8 cellular contexts compared by ENCODE assay signal in genomic region chr2:143161982-143162837, GRCh38. TPM values are rescaled to one million over a fixed set of nuclear protein-coding genes. Genes with fewer than 3 reads are reported as not detected.
DNase-seq lines count a peak whose midpoint lies in the region; ATAC-seq and TF ChIP-seq lines count a peak whose summit lies in the region.

No MANE protein-coding gene starts in this region.

- no peak for TF ChIP-seq POLR2A in heart left ventricle (IDR thresholded peaks at IDR 0.05)
- TF ChIP-seq POLR2A in suprapubic skin (IDR thresholded peaks at IDR 0.05) = no peak

- intact Hi-C loops in heart left ventricle (cut with DNase I) = no loop called here
- intact Hi-C loops in Right ventricle myocardium superior (cut with DNase I) = no loop called here
- intact Hi-C loops in dorsolateral prefrontal cortex (cut with DNase I) = loop anchor here in 1 of 2 donors (10.0 kb wide), 1 partner anchor 63 kb away; no protein-coding TSS in a partner anchor
- intact Hi-C loops in naive thymus-derived CD4-positive, alpha-beta T cell (cut with micrococcal nuclease) = loop anchor here (1.0 to 5.0 kb wide), 11 partner anchors 15 to 128 kb away; partner anchors contain the start of gene ARHGAP15 (in 2 of the 2)

- no peak for TF ChIP-seq EP300 in suprapubic skin (IDR thresholded peaks at IDR 0.05)

- peaks cover 64 to 98% (median 93%) of the 10 kb centered on the region in 7 donors for H3K4me1 Mint-ChIP-seq in naive thymus-derived CD4-positive, alpha-beta T cell

- peak in 9 of 12 donors; percentile 19 to 51 (median 38) for TF ChIP-seq CTCF in heart left ventricle (IDR thresholded peaks at IDR 0.05)
- peak in 55 of 56 donors; percentile 36 to 75 (median 59) for TF ChIP-seq CTCF in dorsolateral prefrontal cortex (IDR thresholded peaks at IDR 0.05 in 54 of 56, conservative IDR thresholded peaks at IDR 0.05 in 2 of 56; ENCODE audit: low read depth in 1 of 56, partially characterized antibody in 56 of 56)
- peak; percentile 24 to 52 for TF ChIP-seq CTCF in suprapubic skin (IDR thresholded peaks at IDR 0.05)

- H3K27me3 ChIP-seq in heart left ventricle (no peaks in the 10 kb centered on the region), dorsolateral prefrontal cortex (peaks cover 0 to 5% (median 0%) of the 10 kb centered on the region in 45 donors), suprapubic skin (no peaks in the 10 kb centered on the region)
- no peaks in the 10 kb centered on the region for H3K27me3 ChIP-seq in naive thymus-derived CD4-positive, alpha-beta T cell (ENCODE audit: control insufficient read depth in 2 of 2, insufficient read depth in 2 of 2, low read length in 2 of 2)

- POLR2A ChIA-PET in naive thymus-derived CD4-positive, alpha-beta T cell (lab: Charles Lee) = interaction anchor here (0.8 to 4.3 kb wide), 9 partner anchors 14 to 102 kb away, joined by 3 to 29 read pairs (median 5); no protein-coding TSS in a partner anchor

- WGBS in heart left ventricle, 4 donors = 50 to 56% (median 54%) methylated on average over 12 of the region's 12 CpGs
- WGBS in suprapubic skin = 54% methylated on average over 12 of the region's 12 CpGs

- peaks cover 3 to 54% (median 27%) of the 10 kb centered on the region in 5 donors for H3K36me3 Mint-ChIP-seq in naive thymus-derived CD4-positive, alpha-beta T cell

- H3K36me3 ChIP-seq in heart left ventricle (no peaks in the 10 kb centered on the region), suprapubic skin (no peaks in the 10 kb centered on the region)
- H3K36me3 ChIP-seq in naive thymus-derived CD4-positive, alpha-beta T cell (ENCODE audit: control insufficient read depth in 2 of 3, insufficient read depth in 3 of 3, low read length in 3 of 3) = no peaks in the 10 kb centered on the region

- H3K4me1 ChIP-seq in heart left ventricle (peaks cover 0 to 29% (median 0%) of the 10 kb centered on the region in 12 donors), suprapubic skin (no peaks in the 10 kb centered on the region)
- H3K4me1 ChIP-seq in naive thymus-derived CD4-positive, alpha-beta T cell (ENCODE audit: control insufficient read depth in 2 of 2, insufficient read depth in 2 of 2, low read length in 2 of 2) = peaks cover 13 to 57% of the 10 kb centered on the region in 2 donors

- CTCF ChIA-PET in naive thymus-derived CD4-positive, alpha-beta T cell (lab: Charles Lee) = interaction anchor here (0.6 to 4.5 kb wide), 25 partner anchors 10 to 363 kb away, joined by 3 to 73 read pairs (median 6); partner anchors contain the start of gene ARHGAP15

- no peak overlapping the region for H3K4me3 ChIP-seq in heart left ventricle
- peak overlapping the region in 23 of 59 donors; percentile 2 to 43 (median 20) for H3K4me3 ChIP-seq in dorsolateral prefrontal cortex
- no peak overlapping the region for H3K4me3 ChIP-seq in naive thymus-derived CD4-positive, alpha-beta T cell (ENCODE audit: low read length)
- H3K4me3 ChIP-seq in suprapubic skin = no peak overlapping the region

- H3K27ac Mint-ChIP-seq in naive thymus-derived CD4-positive, alpha-beta T cell = peak overlapping the region; percentile 41 to 91 (median 79)

- H3K4me3 Mint-ChIP-seq in naive thymus-derived CD4-positive, alpha-beta T cell = peak overlapping the region in 8 of 10 donors; percentile 0 to 53 (median 22)

- H3K9me3 Mint-ChIP-seq in naive thymus-derived CD4-positive, alpha-beta T cell = no peaks in the 10 kb centered on the region

- ATAC-seq in heart left ventricle (peak in 2 of 4 donors; percentile 62 to 64), Right ventricle myocardium superior (ENCODE audit: poor library complexity) (no peak), HG02678 (IDR thresholded peaks at IDR 0.05; ENCODE audit: unreplicated experiment) (peak; percentile 88)
- peak; percentile 97 for ATAC-seq in naive thymus-derived CD4-positive, alpha-beta T cell

- H3K27ac ChIP-seq in heart left ventricle = no peak overlapping the region
- peak overlapping the region in 7 of 59 donors; percentile 6 to 38 (median 13) for H3K27ac ChIP-seq in dorsolateral prefrontal cortex
- H3K27ac ChIP-seq in naive thymus-derived CD4-positive, alpha-beta T cell (ENCODE audit: low read depth, low read length) = peak overlapping the region; percentile 18
- no peak overlapping the region for H3K27ac ChIP-seq in suprapubic skin

- peak in 1 of 5 donors; percentile 9 for DNase-seq in heart left ventricle
- no peak for DNase-seq in Right ventricle myocardium superior
- peak; percentile 38 for DNase-seq in NCI-H2081 treated with DMSO at 0.1 percent for 48 hours (lab: John Stamatoyannopoulos, UW)
- peak; percentile 19 to 22 for DNase-seq in activated CD4-positive, alpha-beta T cell treated with anti-CD3 and anti-CD28 coated beads for 24 hours (ENCODE audit: low read depth in 2 of 2)
- peak in 9 of 10 donors; percentile 23 to 58 (median 49) for DNase-seq in dorsolateral prefrontal cortex
- peak in 8 of 9 donors; percentile 9 to 76 (median 67) for DNase-seq in naive thymus-derived CD4-positive, alpha-beta T cell
- DNase-seq in suprapubic skin (ENCODE audit: low spot score in 2 of 2) = no peak

- H3K27me3 Mint-ChIP-seq in naive thymus-derived CD4-positive, alpha-beta T cell = no peaks in the 10 kb centered on the region

- H3K9me3 ChIP-seq in heart left ventricle (no peaks in the 10 kb centered on the region), suprapubic skin (no peaks in the 10 kb centered on the region)
- no peaks in the 10 kb centered on the region for H3K9me3 ChIP-seq in naive thymus-derived CD4-positive, alpha-beta T cell (ENCODE audit: control insufficient read depth in 2 of 3, low read length in 3 of 3)

RNA-seq across cellular contexts. Expression of gene ARHGAP15, which starts 33.0 kb away (rescaled TPM):
- total RNA-seq in heart left ventricle = 1 to 10 TPM; 1.8 to 8.7 (median 3.6) TPM
- 1 to 10 TPM; 1.3 to 3.1 TPM for polyA plus RNA-seq in heart left ventricle
- 5.4 TPM for total RNA-seq in Right ventricle myocardium superior
- total RNA-seq in dorsolateral prefrontal cortex = 10 to 100 TPM in 2 of 120 experiments, 1 to 10 TPM in 117, not detected in 1; 1.1 to 11.9 (median 4.4) TPM
- total RNA-seq in naive thymus-derived CD4-positive, alpha-beta T cell = 100 to 1,000 TPM; 164 to 218 (median 183) TPM
- polyA plus RNA-seq in naive thymus-derived CD4-positive, alpha-beta T cell = 100 to 1,000 TPM; 306 to 311 TPM
- total RNA-seq in suprapubic skin = 1 to 10 TPM; 1.2 to 6.0 (median 3.4) TPM

Comparison
In these comparisons a context has a peak if more than half of its experiments do, and no peak if none do; other contexts are left out.
1. DNase-seq: peak in NCI-H2081 treated with DMSO at 0.1 percent for 48 hours (single experiment), activated CD4-positive, alpha-beta T cell treated with anti-CD3 and anti-CD28 coated beads for 24 hours (2 of 2), dorsolateral prefrontal cortex (9 of 10) and naive thymus-derived CD4-positive, alpha-beta T cell (8 of 9); none in Right ventricle myocardium superior (single experiment) and suprapubic skin (0 of 2).
2. RNA of gene ARHGAP15, which starts 33.0 kb away (total RNA-seq): 164 to 218 TPM in naive thymus-derived CD4-positive, alpha-beta T cell; 5.4 TPM in Right ventricle myocardium superior (single experiment), 1.1 to 11.9 TPM in dorsolateral prefrontal cortex, 1.2 to 6.0 TPM in suprapubic skin and 1.8 to 8.7 TPM in heart left ventricle; every median in the first group is over 10 times any median in the second.
3. intact Hi-C loops: an anchor here in naive thymus-derived CD4-positive, alpha-beta T cell (1.0 to 5.0 kb wide); none called in heart left ventricle and Right ventricle myocardium superior.
4. Peak in every context shown above with its lines, with median percentiles within 50 percentile points of each other: CTCF ChIP-seq.